8 cellular contexts compared by ENCODE assay signal in the genomic region with DNA sequence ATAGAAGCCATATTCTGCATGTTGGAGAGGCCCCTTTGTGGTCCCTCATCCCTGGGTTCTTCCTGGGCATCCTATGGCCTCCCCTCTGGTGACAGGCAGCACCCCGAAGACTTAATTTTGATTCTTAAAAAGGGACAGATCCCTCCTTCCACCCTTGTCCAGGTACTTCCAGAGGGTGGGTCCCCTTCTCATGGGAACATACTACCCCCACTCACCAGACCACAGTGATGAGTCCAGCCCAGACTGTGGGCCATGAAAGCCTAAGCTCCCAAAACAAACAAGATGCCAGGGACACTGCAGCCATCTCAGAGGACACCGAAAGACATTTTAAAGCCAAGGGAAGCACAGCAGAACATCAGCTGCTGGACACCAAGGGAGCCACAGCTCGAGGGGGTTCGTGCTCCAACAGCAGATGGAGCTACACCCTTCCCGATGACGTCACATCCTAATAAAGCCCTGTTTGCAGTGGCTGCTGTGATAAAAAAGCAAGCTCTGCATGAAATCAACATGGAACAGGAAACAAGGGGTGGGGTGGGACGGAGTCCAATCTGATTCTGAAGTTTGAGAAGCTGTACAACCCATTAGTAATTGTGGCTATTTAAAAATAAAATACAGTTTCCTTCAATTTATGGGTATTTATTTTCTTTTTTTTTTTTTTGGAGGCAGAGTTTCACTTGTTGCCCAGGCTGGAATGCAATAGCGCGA. TPM values are rescaled to one million over a fixed set of nuclear protein-coding genes. Genes with fewer than 3 reads are reported as not detected.
A peak's percentile ranks its signal among the peaks of the same experiment; 100 is the strongest.
DNase-seq lines count a peak whose midpoint lies in the region; ATAC-seq and TF ChIP-seq lines count a peak whose summit lies in the region.

No MANE protein-coding gene starts in this region.

- no peak for ATAC-seq in GM21367 (IDR thresholded peaks at IDR 0.05; ENCODE audit: unreplicated experiment)

- H3K4me1 ChIP-seq in HAP-1 (peaks cover 36% of the 10 kb centered on the region), colonic mucosa (peaks cover 20% of the 10 kb centered on the region), subcutaneous abdominal adipose tissue (ENCODE audit: control insufficient read depth in 5 of 5, insufficient read depth in 5 of 5, low read length in 5 of 5) (peaks cover 8 to 86% (median 63%) of the 10 kb centered on the region in 5 donors)

- in situ Hi-C loops in HAP-1 (cut with MboI; ENCODE audit: low sequenced_read_pairs) = no loop called here

- H3K27me3 ChIP-seq in HAP-1 (ENCODE audit: low read depth) (no peaks in the 10 kb centered on the region), colonic mucosa (no peaks in the 10 kb centered on the region), subcutaneous abdominal adipose tissue (ENCODE audit: control insufficient read depth in 5 of 5, insufficient read depth in 4 of 5, low read length in 5 of 5) (no peaks in the 10 kb centered on the region)

- H3K27ac ChIP-seq in colonic mucosa = peak overlapping the region; percentile 83
- H3K27ac ChIP-seq in subcutaneous abdominal adipose tissue (ENCODE audit: low read depth, low read length) = peak overlapping the region; percentile 76

- H3K4me3 ChIP-seq in AG10803 (ENCODE audit: low read length) (peak overlapping the region; percentile 37), HAP-1 (no peak overlapping the region), colonic mucosa (no peak overlapping the region), subcutaneous abdominal adipose tissue (ENCODE audit: low read depth in 1 of 5, low read length in 5 of 5) (peak overlapping the region; percentile 34 to 47 (median 42))

- H3K36me3 ChIP-seq in HAP-1 (replicated peaks) = peaks cover 27% of the 10 kb centered on the region
- H3K36me3 ChIP-seq in colonic mucosa = no peaks in the 10 kb centered on the region
- no peaks in the 10 kb centered on the region for H3K36me3 ChIP-seq in subcutaneous abdominal adipose tissue (ENCODE audit: control insufficient read depth in 5 of 5, insufficient read depth in 5 of 5, low read length in 5 of 5)

- TF ChIP-seq CTCF in AG10803 (conservative IDR thresholded peaks at IDR 0.05; ENCODE audit: low read length) (peak; percentile 59), colonic mucosa (IDR thresholded peaks at IDR 0.05) (peak; percentile 9)

- H3K9ac ChIP-seq in colonic mucosa (ENCODE audit: low read depth in 2 of 2, low read length in 2 of 2) = peak overlapping the region; percentile 41 to 56
- peak overlapping the region in 3 of 5 donors; percentile 18 to 33 (median 19) for H3K9ac ChIP-seq in subcutaneous abdominal adipose tissue (ENCODE audit: low read length in 5 of 5)

- DNase-seq in AG10803 (ENCODE audit: low read depth) (peak; percentile 86), HAP-1 (ENCODE audit: low spot score in 2 of 2) (peak; percentile 58 to 65), SK-N-DZ (ENCODE audit: low spot score) (peak; percentile 33), colonic mucosa (peak; percentile 84), left kidney (ENCODE audit: low read depth, low spot score) (peak; percentile 74), NCI-H1092 treated with DMSO at 0.1 percent for 48 hours (lab: John Stamatoyannopoulos, UW) (no peak)

- H3K9me3 ChIP-seq in HAP-1 (no peaks in the 10 kb centered on the region), colonic mucosa (no peaks in the 10 kb centered on the region), subcutaneous abdominal adipose tissue (ENCODE audit: control insufficient read depth in 5 of 5, low read length in 5 of 5) (no peaks in the 10 kb centered on the region)

- intact Hi-C loops in colonic mucosa (cut with DNase I) = loop anchor here (10.0 kb wide), 1 partner anchor 46 kb away; no protein-coding TSS in a partner anchor

RNA-seq across cellular contexts. Expression of a gene that starts 32.4 kb away (rescaled TPM):
- 117 and 120 TPM in 2 replicates for polyA plus RNA-seq in SK-N-DZ (2014; cell fraction: cytosol; rRNA removed)
- polyA plus RNA-seq in SK-N-DZ (2014; cell fraction: nucleus; rRNA removed) = 56.2 and 81.2 TPM in 2 replicates
- 100 to 1,000 TPM; 281 to 367 TPM for total RNA-seq in colonic mucosa

RNA-seq across cellular contexts. Expression of a gene that starts 56.5 kb away (rescaled TPM):
- polyA plus RNA-seq in SK-N-DZ (2014; cell fraction: cytosol; rRNA removed) = 0.13 TPM in 1 of 2 replicates, not detected in the other
- 0.08 and 0.27 TPM in 2 replicates for polyA plus RNA-seq in SK-N-DZ (2014; cell fraction: nucleus; rRNA removed)
- under 1 TPM in 1 of 2 donors, not detected in 1; 0.17 TPM for total RNA-seq in colonic mucosa

Comparison
In these comparisons a context has a peak if more than half of its experiments do, and no peak if none do; other contexts are left out.
1. H3K4me3 ChIP-seq: peak in AG10803 (single experiment) and subcutaneous abdominal adipose tissue (5 of 5); none in HAP-1 (single experiment) and colonic mucosa (single experiment).